In the genomic region with DNA sequence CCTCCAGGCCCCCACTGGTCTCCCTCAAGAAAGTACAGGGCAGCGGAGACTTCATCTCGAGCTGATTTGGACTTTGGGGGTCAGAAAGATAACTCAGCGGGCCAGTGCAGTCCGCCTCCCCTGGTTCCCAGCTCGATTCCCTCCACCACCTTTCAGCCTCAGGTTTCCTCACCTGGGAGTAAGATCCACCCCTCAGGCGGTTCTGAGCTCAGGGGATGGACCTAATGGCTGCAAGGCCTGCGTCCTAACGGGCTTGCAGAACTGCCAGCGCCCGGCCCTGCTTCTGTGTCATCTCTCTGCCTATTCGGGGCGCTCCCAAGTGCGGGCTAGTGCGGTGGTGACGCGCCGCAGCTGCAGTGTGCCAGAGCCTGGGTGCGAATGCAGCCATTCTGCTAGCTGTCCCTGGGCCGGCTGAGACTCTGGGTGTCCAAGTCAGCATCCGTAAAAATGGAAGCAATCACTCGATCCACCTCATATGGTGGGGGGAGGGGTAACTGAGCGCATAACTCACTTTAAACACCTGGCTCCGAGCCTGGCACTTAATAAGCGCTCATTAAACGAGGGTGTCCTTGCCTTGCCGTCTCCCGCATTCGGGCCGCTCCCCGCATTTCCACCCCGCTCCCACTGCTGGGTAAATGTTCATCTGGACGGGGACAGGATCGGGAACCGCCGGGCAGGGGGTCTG, we compare ENCODE assay signal across 1 cellular context.
TF ChIP-seq lines count a peak whose summit lies in the region.

No MANE protein-coding gene starts in this region.

TF ChIP-seq in A549, 52 proteins besides CTCF, POLR2A, EP300 and RAD21:
- no peak for TF ChIP-seq HDAC2 (IDR thresholded peaks at IDR 0.05)
- TF ChIP-seq RCOR1 (IDR thresholded peaks at IDR 0.05; ENCODE audit: low read depth, low read length) = no peak
- no peak for TF ChIP-seq ZC3H11A (IDR thresholded peaks at IDR 0.05)
- TF ChIP-seq ZNF302 (CRISPR knock-in tag; IDR thresholded peaks at IDR 0.05) = no peak
- no peak for TF ChIP-seq GATA3 (IDR thresholded peaks at IDR 0.05; ENCODE audit: borderline replicate concordance)
- no peak for TF ChIP-seq ZFP36 (IDR thresholded peaks at IDR 0.05; ENCODE audit: borderline replicate concordance, partially characterized antibody)
- no peak for TF ChIP-seq SMC3 (IDR thresholded peaks at IDR 0.05)
- TF ChIP-seq EHF (CRISPR knock-in tag; IDR thresholded peaks at IDR 0.05) = no peak
- no peak for TF ChIP-seq FOSL2 (IDR thresholded peaks at IDR 0.05)
- no peak for TF ChIP-seq FOSL2 (CRISPR knock-in tag; IDR thresholded peaks at IDR 0.05)
- no peak for TF ChIP-seq JUNB (IDR thresholded peaks at IDR 0.05)
- TF ChIP-seq SREBF2 (IDR thresholded peaks at IDR 0.05) = no peak
- TF ChIP-seq MAFK (IDR thresholded peaks at IDR 0.05; ENCODE audit: partially characterized antibody) = no peak
- TF ChIP-seq NFE2L2 (conservative IDR thresholded peaks at IDR 0.05; ENCODE audit: low read length) = no peak
- no peak for TF ChIP-seq CBX2 (IDR thresholded peaks at IDR 0.05; ENCODE audit: borderline replicate concordance, low read depth)
- TF ChIP-seq, protein P1, sequence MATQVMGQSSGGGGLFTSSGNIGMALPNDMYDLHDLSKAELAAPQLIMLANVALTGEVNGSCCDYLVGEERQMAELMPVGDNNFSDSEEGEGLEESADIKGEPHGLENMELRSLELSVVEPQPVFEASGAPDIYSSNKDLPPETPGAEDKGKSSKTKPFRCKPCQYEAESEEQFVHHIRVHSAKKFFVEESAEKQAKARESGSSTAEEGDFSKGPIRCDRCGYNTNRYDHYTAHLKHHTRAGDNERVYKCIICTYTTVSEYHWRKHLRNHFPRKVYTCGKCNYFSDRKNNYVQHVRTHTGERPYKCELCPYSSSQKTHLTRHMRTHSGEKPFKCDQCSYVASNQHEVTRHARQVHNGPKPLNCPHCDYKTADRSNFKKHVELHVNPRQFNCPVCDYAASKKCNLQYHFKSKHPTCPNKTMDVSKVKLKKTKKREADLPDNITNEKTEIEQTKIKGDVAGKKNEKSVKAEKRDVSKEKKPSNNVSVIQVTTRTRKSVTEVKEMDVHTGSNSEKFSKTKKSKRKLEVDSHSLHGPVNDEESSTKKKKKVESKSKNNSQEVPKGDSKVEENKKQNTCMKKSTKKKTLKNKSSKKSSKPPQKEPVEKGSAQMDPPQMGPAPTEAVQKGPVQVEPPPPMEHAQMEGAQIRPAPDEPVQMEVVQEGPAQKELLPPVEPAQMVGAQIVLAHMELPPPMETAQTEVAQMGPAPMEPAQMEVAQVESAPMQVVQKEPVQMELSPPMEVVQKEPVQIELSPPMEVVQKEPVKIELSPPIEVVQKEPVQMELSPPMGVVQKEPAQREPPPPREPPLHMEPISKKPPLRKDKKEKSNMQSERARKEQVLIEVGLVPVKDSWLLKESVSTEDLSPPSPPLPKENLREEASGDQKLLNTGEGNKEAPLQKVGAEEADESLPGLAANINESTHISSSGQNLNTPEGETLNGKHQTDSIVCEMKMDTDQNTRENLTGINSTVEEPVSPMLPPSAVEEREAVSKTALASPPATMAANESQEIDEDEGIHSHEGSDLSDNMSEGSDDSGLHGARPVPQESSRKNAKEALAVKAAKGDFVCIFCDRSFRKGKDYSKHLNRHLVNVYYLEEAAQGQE (IDR thresholded peaks at IDR 0.05) = no peak
- TF ChIP-seq, protein P2, sequence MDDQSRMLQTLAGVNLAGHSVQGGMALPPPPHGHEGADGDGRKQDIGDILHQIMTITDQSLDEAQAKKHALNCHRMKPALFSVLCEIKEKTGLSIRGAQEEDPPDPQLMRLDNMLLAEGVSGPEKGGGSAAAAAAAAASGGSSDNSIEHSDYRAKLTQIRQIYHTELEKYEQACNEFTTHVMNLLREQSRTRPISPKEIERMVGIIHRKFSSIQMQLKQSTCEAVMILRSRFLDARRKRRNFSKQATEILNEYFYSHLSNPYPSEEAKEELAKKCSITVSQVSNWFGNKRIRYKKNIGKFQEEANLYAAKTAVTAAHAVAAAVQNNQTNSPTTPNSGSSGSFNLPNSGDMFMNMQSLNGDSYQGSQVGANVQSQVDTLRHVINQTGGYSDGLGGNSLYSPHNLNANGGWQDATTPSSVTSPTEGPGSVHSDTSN (IDR thresholded peaks at IDR 0.05) = no peak
- no peak for TF ChIP-seq POLR2AphosphoS2 (conservative IDR thresholded peaks at IDR 0.05; ENCODE audit: low read length)
- TF ChIP-seq HOXA7 (CRISPR knock-in tag; IDR thresholded peaks at IDR 0.05) = no peak
